2 cellular contexts compared by ENCODE assay signal in genomic region chr12:118370601-118371000, GRCh38.
TF ChIP-seq lines count a peak whose summit lies in the region.

No MANE protein-coding gene starts in this region.

TF ChIP-seq in HEK293, 187 proteins besides CTCF, POLR2A, EP300 and RAD21 (continued from another document and continues in another):
- TF ChIP-seq ZNF132 (tag by site-specific recombination; IDR thresholded peaks at IDR 0.05; ENCODE audit: borderline replicate concordance) (no peak), ZNF660 (tag by site-specific recombination; IDR thresholded peaks at IDR 0.05) (no peak), ZNF514 (tag by site-specific recombination; IDR thresholded peaks at IDR 0.05) (no peak), BCL11A (tag by site-specific recombination; IDR thresholded peaks at IDR 0.05; ENCODE audit: low read depth) (no peak), ZNF664 (tag by site-specific recombination; IDR thresholded peaks at IDR 0.05) (no peak), ZNF140 (tag by site-specific recombination; IDR thresholded peaks at IDR 0.05) (no peak), PRDM6 (tag by site-specific recombination; IDR thresholded peaks at IDR 0.05) (no peak), ZNF416 (tag by site-specific recombination; IDR thresholded peaks at IDR 0.05) (no peak), EGR2 (tag by site-specific recombination; IDR thresholded peaks at IDR 0.05; ENCODE audit: low read depth) (peak; percentile 74), KLF16 (tag by site-specific recombination; IDR thresholded peaks at IDR 0.05) (no peak), ZNF610 (tag by site-specific recombination; IDR thresholded peaks at IDR 0.05; ENCODE audit: borderline replicate concordance) (no peak), GLI4 (tag by site-specific recombination; IDR thresholded peaks at IDR 0.05) (no peak), MYNN (tag by site-specific recombination; IDR thresholded peaks at IDR 0.05; ENCODE audit: borderline replicate concordance) (no peak), ZNF560 (tag by site-specific recombination; IDR thresholded peaks at IDR 0.05; ENCODE audit: borderline replicate concordance) (no peak), ZFP37 (tag by site-specific recombination; IDR thresholded peaks at IDR 0.05) (no peak), OSR2 (tag by site-specific recombination; IDR thresholded peaks at IDR 0.05) (no peak), ZNF626 (tag by site-specific recombination; IDR thresholded peaks at IDR 0.05) (no peak), RBAK (tag by site-specific recombination; IDR thresholded peaks at IDR 0.05) (no peak), ZNF48 (tag by site-specific recombination; IDR thresholded peaks at IDR 0.05) (no peak), ZNF843 (tag by site-specific recombination; IDR thresholded peaks at IDR 0.05) (no peak), PRDM10 (tag by site-specific recombination; IDR thresholded peaks at IDR 0.05) (0 out of 2 replicates have a peak, but pooled peaks have one; percentile 18), ZNF658 (tag by site-specific recombination; IDR thresholded peaks at IDR 0.05) (no peak), ZNF280C (tag by site-specific recombination; IDR thresholded peaks at IDR 0.05) (no peak), ZNF362 (tag by site-specific recombination; IDR thresholded peaks at IDR 0.05) (no peak)

TF ChIP-seq in K562, 482 proteins besides CTCF, POLR2A, EP300 and RAD21:
- TF ChIP-seq ZNF277 (CRISPR knock-in tag; IDR thresholded peaks at IDR 0.05; ENCODE audit: borderline replicate concordance) (no peak), CREB1 (IDR thresholded peaks at IDR 0.05) (no peak), CREB1 (CRISPR knock-in tag; IDR thresholded peaks at IDR 0.05) (no peak), ZNF589 (CRISPR knock-in tag; IDR thresholded peaks at IDR 0.05; ENCODE audit: low read depth) (no peak), ZNF445 (CRISPR knock-in tag; IDR thresholded peaks at IDR 0.05; ENCODE audit: low read depth) (no peak), SIN3B (IDR thresholded peaks at IDR 0.05; ENCODE audit: low read depth) (no peak), CBFA2T2 (conservative IDR thresholded peaks at IDR 0.05) (no peak)
